8 cellular contexts compared by ENCODE assay signal in the genomic region with DNA sequence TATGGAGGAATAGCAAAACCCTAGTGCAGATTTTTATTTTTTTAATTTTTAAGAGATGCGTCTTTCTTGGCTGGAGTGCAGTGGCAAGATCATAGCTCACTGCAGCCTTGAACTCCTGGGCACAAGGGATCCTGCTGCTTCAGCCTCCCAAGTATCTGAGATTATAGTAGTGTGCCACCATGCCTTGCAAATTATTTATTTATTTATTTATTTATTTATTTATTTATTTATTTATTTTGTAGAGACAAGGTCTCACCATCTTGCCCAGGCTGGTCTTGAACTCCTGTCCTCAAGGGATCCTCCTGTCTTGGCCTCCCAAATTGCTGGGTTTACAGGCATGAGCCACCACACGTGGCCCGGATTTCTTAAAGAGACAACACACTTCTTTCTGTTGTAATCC.
"Had no signal": no experiment of that assay in that cellular context is flagged by ENCODE, and none has a peak within 500 bp of the region (broad histone marks: within the 10 kb centered on the region; RNA-seq: fewer than 3 reads in every experiment).

No MANE protein-coding gene starts in this region.

- H3K27ac ChIP-seq: HL-60 had no signal

- H3K4me3 Mint-ChIP-seq: IgD-negative memory B cell had no signal

- DNase-seq: IMR-90, KBM-7, KG1 had no signal

- H3K4me3 ChIP-seq: K562 had no signal

- H3K36me3 Mint-ChIP-seq: IgD-negative memory B cell had no signal

- H3K27me3 Mint-ChIP-seq: IgD-negative memory B cell had no signal

- H3K4me1 Mint-ChIP-seq: IgD-negative memory B cell had no signal

- FAIRE-seq: HepG2, HTR-8/SVneo, K562 had no signal

- ATAC-seq: HepG2, K562 had no signal

- H3K27ac Mint-ChIP-seq: IgD-negative memory B cell had no signal
